In the genomic region with DNA sequence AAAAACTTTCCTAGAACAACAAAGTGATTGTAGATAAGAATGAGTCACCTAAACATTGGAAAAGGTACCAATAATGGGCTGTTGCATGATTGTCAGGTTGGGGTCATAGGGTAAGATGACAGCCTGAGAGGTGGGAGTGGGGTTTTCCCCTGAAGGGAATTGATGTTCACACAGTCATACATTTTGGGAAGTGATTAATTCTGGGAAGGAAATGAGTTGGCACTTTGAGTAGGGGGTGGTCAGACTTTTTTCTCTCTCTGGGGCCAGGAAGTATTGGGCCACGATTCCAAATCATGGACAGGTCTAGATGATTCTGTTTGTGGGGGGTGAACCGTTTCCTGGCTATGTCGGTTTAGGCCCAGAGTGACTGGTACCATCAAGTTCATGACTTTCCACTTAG, we compare ENCODE assay signal across 9 cellular contexts. TPM values are rescaled to one million over a fixed set of nuclear protein-coding genes. Genes with fewer than 3 reads are reported as not detected.
DNase-seq lines count a peak whose midpoint lies in the region; ATAC-seq and TF ChIP-seq lines count a peak whose summit lies in the region.
"Had no signal": no experiment of that assay in that cellular context is flagged by ENCODE, and none has a peak within 500 bp of the region (broad histone marks: within the 10 kb centered on the region; RNA-seq: fewer than 3 reads in every experiment).

No MANE protein-coding gene starts in this region.

- H3K27ac Mint-ChIP-seq in activated naive CD4-positive, alpha-beta T cell treated with anti-CD3 and anti-CD28 coated beads, Interleukin-2, amount 50 U/mL, for 24 hours: peak overlapping the region; percentile 87
- H3K27ac Mint-ChIP-seq in nephron: peak overlapping the region in 2 of 3 experiments; percentile 0 to 28

- H3K36me3 Mint-ChIP-seq in activated naive CD4-positive, alpha-beta T cell treated with anti-CD3 and anti-CD28 coated beads, Interleukin-2, amount 50 U/mL, for 24 hours: peaks cover 11% of the 10 kb centered on the region
- no peaks in the 10 kb centered on the region for H3K36me3 Mint-ChIP-seq in nephron (ENCODE audit: low read depth)

- no peaks in the 10 kb centered on the region for H3K9me3 ChIP-seq in MG63

- TF ChIP-seq CTCF in nephron (IDR thresholded peaks at IDR 0.05; ENCODE audit: unreplicated experiment in 3 of 3): no peak

- H3K4me3 Mint-ChIP-seq in activated naive CD4-positive, alpha-beta T cell treated with anti-CD3 and anti-CD28 coated beads, Interleukin-2, amount 50 U/mL, for 24 hours: peak overlapping the region; percentile 54
- no peak overlapping the region for H3K4me3 Mint-ChIP-seq in nephron

- no peaks in the 10 kb centered on the region for H3K27me3 ChIP-seq in MG63

- no peaks in the 10 kb centered on the region for H3K27me3 Mint-ChIP-seq in activated naive CD4-positive, alpha-beta T cell treated with anti-CD3 and anti-CD28 coated beads, Interleukin-2, amount 50 U/mL, for 24 hours
- no peaks in the 10 kb centered on the region for H3K27me3 Mint-ChIP-seq in nephron (ENCODE audit: low read depth)

- H3K9me3 Mint-ChIP-seq in activated naive CD4-positive, alpha-beta T cell treated with anti-CD3 and anti-CD28 coated beads, Interleukin-2, amount 50 U/mL, for 24 hours: peaks cover 16% of the 10 kb centered on the region
- peaks cover 2% of the 10 kb centered on the region for H3K9me3 Mint-ChIP-seq in nephron

- no peak for ATAC-seq in GM18861 (IDR thresholded peaks at IDR 0.05; ENCODE audit: unreplicated experiment)
- no peak for ATAC-seq in GM21367 (IDR thresholded peaks at IDR 0.05; ENCODE audit: unreplicated experiment)
- ATAC-seq: sciatic nerve had no signal

- no peak overlapping the region for H3K4me3 ChIP-seq in MG63

- H3K36me3 ChIP-seq in MG63: no peaks in the 10 kb centered on the region

- DNase-seq in ELR (ENCODE audit: low read depth): peak; percentile 96
- peak; percentile 17 for DNase-seq in MG63
- DNase-seq in putamen (ENCODE audit: low spot score): no peak

- H3K4me1 Mint-ChIP-seq in activated naive CD4-positive, alpha-beta T cell treated with anti-CD3 and anti-CD28 coated beads, Interleukin-2, amount 50 U/mL, for 24 hours: peaks cover 75% of the 10 kb centered on the region
- peaks cover 9% of the 10 kb centered on the region for H3K4me1 Mint-ChIP-seq in nephron

RNA-seq across cellular contexts. Expression of gene TNFSF8, which starts 36.8 kb away (rescaled TPM):
- not detected in 2 replicates for total RNA-seq in MG63 (2014; rRNA removed; shearing (Covaris generic); ENCODE audit: low replicate concordance)
- total RNA-seq: kidney epithelial cell had no signal
